1 cellular context compared by ENCODE assay signal in the genomic region with DNA sequence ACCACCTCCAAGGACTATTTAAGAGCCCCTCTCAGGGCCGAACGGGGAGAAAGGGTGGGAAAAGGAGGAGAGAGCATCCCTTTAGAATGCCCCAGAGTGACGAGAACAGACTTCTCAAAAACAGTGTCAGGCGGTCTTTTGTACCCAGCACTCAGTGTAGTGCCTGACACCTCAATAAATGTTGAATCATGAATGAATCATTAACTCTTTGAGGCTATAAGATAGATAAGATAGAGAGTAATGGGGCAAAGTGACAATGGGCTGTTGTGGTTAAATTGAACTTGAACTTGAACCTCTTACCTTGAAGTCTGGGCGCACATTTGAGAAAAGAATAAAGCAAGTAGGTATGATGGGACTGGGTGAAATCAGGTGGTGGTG.
TF ChIP-seq lines count a peak whose summit lies in the region.

No MANE protein-coding gene starts in this region.

TF ChIP-seq in IMR-90, 13 proteins besides CTCF, POLR2A, EP300 and RAD21 (continued from another document):
- TF ChIP-seq NFE2L2 (IDR thresholded peaks at IDR 0.05; ENCODE audit: low read depth, low read length) (no peak), MAZ (IDR thresholded peaks at IDR 0.05; ENCODE audit: borderline replicate concordance, low read depth, low read length) (no peak), CHD1 (IDR thresholded peaks at IDR 0.05; ENCODE audit: low read depth, low read length) (no peak), RCOR1 (IDR thresholded peaks at IDR 0.05; ENCODE audit: insufficient replicate concordance, low read length) (no peak), FOS (IDR thresholded peaks at IDR 0.05; ENCODE audit: low read depth, low read length) (no peak), MXI1 (IDR thresholded peaks at IDR 0.05; ENCODE audit: borderline replicate concordance, low read depth, low read length) (no peak), CEBPB (IDR thresholded peaks at IDR 0.05; ENCODE audit: low read depth, low read length) (no peak), SMC3 (IDR thresholded peaks at IDR 0.05; ENCODE audit: low read depth, low read length) (no peak), BHLHE40 (IDR thresholded peaks at IDR 0.05; ENCODE audit: low read depth, low read length) (no peak)
